Comparison of ENCODE assay signal across 1 cellular context in the genomic region with DNA sequence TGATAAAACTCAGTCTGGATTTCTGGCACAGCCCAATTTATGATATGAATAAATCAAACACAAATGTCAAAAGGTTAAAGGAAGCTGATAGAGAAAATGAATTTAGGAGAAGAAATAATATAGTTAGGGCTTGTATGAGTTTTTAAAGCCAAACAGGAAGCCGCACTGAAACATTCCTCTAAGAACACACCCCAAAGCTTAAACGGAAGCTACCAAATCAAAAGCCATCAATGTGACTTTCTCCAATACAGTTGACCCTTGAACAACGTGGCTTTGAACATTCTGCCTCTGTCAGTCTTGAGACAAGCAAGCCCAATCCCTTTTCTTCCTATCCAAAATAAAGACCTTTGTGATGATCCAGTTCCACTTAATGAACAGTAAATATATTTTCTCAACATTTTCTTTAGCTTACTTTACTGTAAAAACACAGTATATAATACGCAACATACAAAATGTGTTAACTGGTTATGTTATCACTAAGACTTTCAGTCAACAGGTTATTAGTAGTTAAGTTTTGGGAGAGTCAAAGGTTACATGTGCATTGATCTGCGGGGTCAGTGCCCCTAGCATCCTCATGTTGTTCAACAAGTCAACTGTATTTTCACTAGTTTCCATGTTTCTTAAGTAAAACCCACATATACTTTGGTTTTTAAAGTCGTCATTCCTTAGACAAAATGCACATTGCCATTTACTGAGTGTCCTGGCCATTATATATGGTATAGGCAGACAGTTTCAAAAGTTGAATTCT.
A peak's percentile ranks its signal among the peaks of the same experiment; 100 is the strongest.
TF ChIP-seq lines count a peak whose summit lies in the region.

No MANE protein-coding gene starts in this region.

TF ChIP-seq in HepG2, 621 proteins besides CTCF, POLR2A, EP300 and RAD21:
- TF ChIP-seq ZNF574 (CRISPR knock-in tag; IDR thresholded peaks at IDR 0.05) (no peak), WIZ (CRISPR knock-in tag; IDR thresholded peaks at IDR 0.05) (no peak), MED13 (CRISPR knock-in tag; IDR thresholded peaks at IDR 0.05) (no peak), ZNF468 (CRISPR knock-in tag; IDR thresholded peaks at IDR 0.05) (no peak), ZNF749 (CRISPR knock-in tag; IDR thresholded peaks at IDR 0.05; ENCODE audit: borderline replicate concordance) (no peak), ELF3 (CRISPR knock-in tag; IDR thresholded peaks at IDR 0.05) (no peak), HCFC1 (IDR thresholded peaks at IDR 0.05; ENCODE audit: low read depth, low read length) (no peak), ZNF652 (CRISPR knock-in tag; IDR thresholded peaks at IDR 0.05; ENCODE audit: borderline replicate concordance, low read depth) (no peak), AGO2 (optimal IDR thresholded peaks at IDR 0.05; ENCODE audit: low read depth, low read length) (peak; percentile 37), MED8 (CRISPR knock-in tag; IDR thresholded peaks at IDR 0.05; ENCODE audit: insufficient replicate concordance) (no peak), ZNF138 (CRISPR knock-in tag; IDR thresholded peaks at IDR 0.05; ENCODE audit: low read depth) (no peak), ZBTB44 (CRISPR knock-in tag; IDR thresholded peaks at IDR 0.05) (no peak), RBFOX2 (IDR thresholded peaks at IDR 0.05; ENCODE audit: low read depth, low read length) (peak; percentile 52; the same call in 1 of the 2 replicates), MTA1 (CRISPR knock-in tag; IDR thresholded peaks at IDR 0.05; ENCODE audit: borderline replicate concordance) (no peak), NFE2L2 (IDR thresholded peaks at IDR 0.05; ENCODE audit: low read length) (no peak), RXRB (CRISPR knock-in tag; IDR thresholded peaks at IDR 0.05; ENCODE audit: borderline replicate concordance) (no peak), ELF4 (CRISPR knock-in tag; IDR thresholded peaks at IDR 0.05; ENCODE audit: borderline replicate concordance) (no peak), DNMT3B (CRISPR knock-in tag; conservative IDR thresholded peaks at IDR 0.05) (no peak), NR2F6 (IDR thresholded peaks at IDR 0.05) (0 out of 2 replicates have a peak, but pooled peaks have one; percentile 8), NR2F6 (CRISPR knock-in tag; IDR thresholded peaks at IDR 0.05) (no peak), ERF (CRISPR knock-in tag; IDR thresholded peaks at IDR 0.05) (no peak), ZNF333 (CRISPR knock-in tag; IDR thresholded peaks at IDR 0.05; ENCODE audit: borderline replicate concordance) (no peak), ZFP1 (CRISPR knock-in tag; IDR thresholded peaks at IDR 0.05) (no peak)
- TF ChIP-seq, protein P1, sequence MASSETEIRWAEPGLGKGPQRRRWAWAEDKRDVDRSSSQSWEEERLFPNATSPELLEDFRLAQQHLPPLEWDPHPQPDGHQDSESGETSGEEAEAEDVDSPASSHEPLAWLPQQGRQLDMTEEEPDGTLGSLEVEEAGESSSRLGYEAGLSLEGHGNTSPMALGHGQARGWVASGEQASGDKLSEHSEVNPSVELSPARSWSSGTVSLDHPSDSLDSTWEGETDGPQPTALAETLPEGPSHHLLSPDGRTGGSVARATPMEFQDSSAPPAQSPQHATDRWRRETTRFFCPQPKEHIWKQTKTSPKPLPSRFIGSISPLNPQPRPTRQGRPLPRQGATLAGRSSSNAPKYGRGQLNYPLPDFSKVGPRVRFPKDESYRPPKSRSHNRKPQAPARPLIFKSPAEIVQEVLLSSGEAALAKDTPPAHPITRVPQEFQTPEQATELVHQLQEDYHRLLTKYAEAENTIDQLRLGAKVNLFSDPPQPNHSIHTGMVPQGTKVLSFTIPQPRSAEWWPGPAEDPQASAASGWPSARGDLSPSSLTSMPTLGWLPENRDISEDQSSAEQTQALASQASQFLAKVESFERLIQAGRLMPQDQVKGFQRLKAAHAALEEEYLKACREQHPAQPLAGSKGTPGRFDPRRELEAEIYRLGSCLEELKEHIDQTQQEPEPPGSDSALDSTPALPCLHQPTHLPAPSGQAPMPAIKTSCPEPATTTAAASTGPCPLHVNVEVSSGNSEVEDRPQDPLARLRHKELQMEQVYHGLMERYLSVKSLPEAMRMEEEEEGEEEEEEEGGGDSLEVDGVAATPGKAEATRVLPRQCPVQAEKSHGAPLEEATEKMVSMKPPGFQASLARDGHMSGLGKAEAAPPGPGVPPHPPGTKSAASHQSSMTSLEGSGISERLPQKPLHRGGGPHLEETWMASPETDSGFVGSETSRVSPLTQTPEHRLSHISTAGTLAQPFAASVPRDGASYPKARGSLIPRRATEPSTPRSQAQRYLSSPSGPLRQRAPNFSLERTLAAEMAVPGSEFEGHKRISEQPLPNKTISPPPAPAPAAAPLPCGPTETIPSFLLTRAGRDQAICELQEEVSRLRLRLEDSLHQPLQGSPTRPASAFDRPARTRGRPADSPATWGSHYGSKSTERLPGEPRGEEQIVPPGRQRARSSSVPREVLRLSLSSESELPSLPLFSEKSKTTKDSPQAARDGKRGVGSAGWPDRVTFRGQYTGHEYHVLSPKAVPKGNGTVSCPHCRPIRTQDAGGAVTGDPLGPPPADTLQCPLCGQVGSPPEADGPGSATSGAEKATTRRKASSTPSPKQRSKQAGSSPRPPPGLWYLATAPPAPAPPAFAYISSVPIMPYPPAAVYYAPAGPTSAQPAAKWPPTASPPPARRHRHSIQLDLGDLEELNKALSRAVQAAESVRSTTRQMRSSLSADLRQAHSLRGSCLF (CRISPR knock-in tag; IDR thresholded peaks at IDR 0.05; ENCODE audit: borderline replicate concordance): no peak
TF ChIP-seq in HepG2: peak in this region for 3.
